In genomic region chr17:77136420-77136767, GRCh38 we compare ENCODE assay signal across 1 cellular context.
A peak's percentile ranks its signal among the peaks of the same experiment; 100 is the strongest.
TF ChIP-seq lines count a peak whose summit lies in the region.

No MANE protein-coding gene starts in this region.

TF ChIP-seq in GM12878, 131 proteins besides CTCF, POLR2A, EP300 and RAD21:
- TF ChIP-seq, protein P1, sequence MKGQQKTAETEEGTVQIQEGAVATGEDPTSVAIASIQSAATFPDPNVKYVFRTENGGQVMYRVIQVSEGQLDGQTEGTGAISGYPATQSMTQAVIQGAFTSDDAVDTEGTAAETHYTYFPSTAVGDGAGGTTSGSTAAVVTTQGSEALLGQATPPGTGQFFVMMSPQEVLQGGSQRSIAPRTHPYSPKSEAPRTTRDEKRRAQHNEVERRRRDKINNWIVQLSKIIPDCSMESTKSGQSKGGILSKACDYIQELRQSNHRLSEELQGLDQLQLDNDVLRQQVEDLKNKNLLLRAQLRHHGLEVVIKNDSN (IDR thresholded peaks at IDR 0.05; ENCODE audit: borderline replicate concordance, extremely low read length, insufficient read depth, low read depth, low read length) = peak; percentile 29
- TF ChIP-seq SREBF2 (IDR thresholded peaks at IDR 0.05; ENCODE audit: low read length) = no peak
